Comparison of ENCODE assay signal across 1 cellular context in the genomic region with DNA sequence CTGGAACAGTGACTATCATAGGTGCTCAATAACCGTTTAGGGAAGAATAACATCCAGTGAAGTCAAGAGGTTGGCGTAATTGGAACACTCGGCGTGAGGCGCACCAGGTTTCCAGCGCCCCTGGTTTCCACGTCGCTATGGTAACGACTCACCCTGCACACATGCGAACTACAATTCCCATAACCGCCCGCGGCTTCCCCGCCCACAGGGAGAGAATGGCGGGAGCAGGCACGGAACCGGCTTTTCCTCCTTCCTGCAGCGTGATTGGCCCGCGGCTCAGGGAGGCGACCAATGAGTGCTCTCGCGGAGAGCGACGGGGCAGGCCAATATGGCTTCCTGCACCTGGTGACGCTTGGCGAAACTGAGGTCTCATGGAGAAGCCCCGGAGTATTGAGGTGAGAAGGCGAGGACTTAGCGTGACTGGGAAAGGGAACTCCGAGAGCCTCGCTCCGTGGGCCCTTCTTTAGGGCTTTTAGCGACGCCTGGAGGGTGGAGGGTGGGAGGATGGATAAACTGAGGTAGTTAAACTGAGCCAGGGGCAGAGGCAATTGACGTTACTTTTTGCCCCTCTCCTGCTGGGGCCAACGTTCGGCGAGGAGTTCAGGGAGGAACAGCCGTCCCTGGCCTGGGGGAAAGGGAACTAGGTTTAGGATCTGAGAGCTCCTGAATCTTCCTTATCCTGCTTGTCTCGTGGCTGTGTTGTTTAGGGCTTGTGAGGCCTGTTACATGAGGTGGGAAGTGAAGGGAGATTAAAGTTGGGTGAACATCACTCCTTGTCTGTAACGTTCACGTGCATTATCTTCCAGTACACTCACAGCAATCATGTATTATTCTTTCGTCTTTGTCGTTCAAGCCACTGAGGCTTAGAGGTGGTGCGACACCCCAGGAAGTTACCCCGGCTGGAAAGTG.
TF ChIP-seq lines count a peak whose summit lies in the region.

Gene L3MBTL2, plus strand, starts transcription at position 321 of the 909 bp plus-strand sequence. Its CDS starts 51 bp downstream, at position 372.

TF ChIP-seq in HepG2, 621 proteins besides CTCF, POLR2A, EP300 and RAD21 (continued from another document and continues in another):
- TF ChIP-seq, protein P1, sequence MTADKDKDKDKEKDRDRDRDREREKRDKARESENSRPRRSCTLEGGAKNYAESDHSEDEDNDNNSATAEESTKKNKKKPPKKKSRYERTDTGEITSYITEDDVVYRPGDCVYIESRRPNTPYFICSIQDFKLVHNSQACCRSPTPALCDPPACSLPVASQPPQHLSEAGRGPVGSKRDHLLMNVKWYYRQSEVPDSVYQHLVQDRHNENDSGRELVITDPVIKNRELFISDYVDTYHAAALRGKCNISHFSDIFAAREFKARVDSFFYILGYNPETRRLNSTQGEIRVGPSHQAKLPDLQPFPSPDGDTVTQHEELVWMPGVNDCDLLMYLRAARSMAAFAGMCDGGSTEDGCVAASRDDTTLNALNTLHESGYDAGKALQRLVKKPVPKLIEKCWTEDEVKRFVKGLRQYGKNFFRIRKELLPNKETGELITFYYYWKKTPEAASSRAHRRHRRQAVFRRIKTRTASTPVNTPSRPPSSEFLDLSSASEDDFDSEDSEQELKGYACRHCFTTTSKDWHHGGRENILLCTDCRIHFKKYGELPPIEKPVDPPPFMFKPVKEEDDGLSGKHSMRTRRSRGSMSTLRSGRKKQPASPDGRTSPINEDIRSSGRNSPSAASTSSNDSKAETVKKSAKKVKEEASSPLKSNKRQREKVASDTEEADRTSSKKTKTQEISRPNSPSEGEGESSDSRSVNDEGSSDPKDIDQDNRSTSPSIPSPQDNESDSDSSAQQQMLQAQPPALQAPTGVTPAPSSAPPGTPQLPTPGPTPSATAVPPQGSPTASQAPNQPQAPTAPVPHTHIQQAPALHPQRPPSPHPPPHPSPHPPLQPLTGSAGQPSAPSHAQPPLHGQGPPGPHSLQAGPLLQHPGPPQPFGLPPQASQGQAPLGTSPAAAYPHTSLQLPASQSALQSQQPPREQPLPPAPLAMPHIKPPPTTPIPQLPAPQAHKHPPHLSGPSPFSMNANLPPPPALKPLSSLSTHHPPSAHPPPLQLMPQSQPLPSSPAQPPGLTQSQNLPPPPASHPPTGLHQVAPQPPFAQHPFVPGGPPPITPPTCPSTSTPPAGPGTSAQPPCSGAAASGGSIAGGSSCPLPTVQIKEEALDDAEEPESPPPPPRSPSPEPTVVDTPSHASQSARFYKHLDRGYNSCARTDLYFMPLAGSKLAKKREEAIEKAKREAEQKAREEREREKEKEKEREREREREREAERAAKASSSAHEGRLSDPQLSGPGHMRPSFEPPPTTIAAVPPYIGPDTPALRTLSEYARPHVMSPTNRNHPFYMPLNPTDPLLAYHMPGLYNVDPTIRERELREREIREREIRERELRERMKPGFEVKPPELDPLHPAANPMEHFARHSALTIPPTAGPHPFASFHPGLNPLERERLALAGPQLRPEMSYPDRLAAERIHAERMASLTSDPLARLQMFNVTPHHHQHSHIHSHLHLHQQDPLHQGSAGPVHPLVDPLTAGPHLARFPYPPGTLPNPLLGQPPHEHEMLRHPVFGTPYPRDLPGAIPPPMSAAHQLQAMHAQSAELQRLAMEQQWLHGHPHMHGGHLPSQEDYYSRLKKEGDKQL (CRISPR knock-in tag; IDR thresholded peaks at IDR 0.05; ENCODE audit: low read depth), result no peak
- TF ChIP-seq ZNF142 (CRISPR knock-in tag; IDR thresholded peaks at IDR 0.05) (no peak), ZNF335 (CRISPR knock-in tag; IDR thresholded peaks at IDR 0.05) (peak; percentile 80), PHF5A (CRISPR knock-in tag; IDR thresholded peaks at IDR 0.05; ENCODE audit: low read depth, unreplicated experiment) (peak; percentile 57), ZBTB1 (CRISPR knock-in tag; IDR thresholded peaks at IDR 0.05; ENCODE audit: borderline replicate concordance) (no peak), ZNF766 (CRISPR knock-in tag; IDR thresholded peaks at IDR 0.05; ENCODE audit: borderline replicate concordance) (peak; percentile 47; the same call in 1 of the 2 replicates), PHB2 (IDR thresholded peaks at IDR 0.05; ENCODE audit: partially characterized antibody) (no peak), JARID2 (CRISPR knock-in tag; IDR thresholded peaks at IDR 0.05; ENCODE audit: insufficient replicate concordance) (no peak), ZNF792 (CRISPR knock-in tag; IDR thresholded peaks at IDR 0.05) (no peak), ZNF609 (CRISPR knock-in tag; IDR thresholded peaks at IDR 0.05; ENCODE audit: borderline replicate concordance) (peak; percentile 21; the same call in 1 of the 2 replicates), ZNF446 (CRISPR knock-in tag; IDR thresholded peaks at IDR 0.05) (no peak), ELF4 (CRISPR knock-in tag; IDR thresholded peaks at IDR 0.05; ENCODE audit: borderline replicate concordance) (peak; percentile 89), MTF2 (CRISPR knock-in tag; IDR thresholded peaks at IDR 0.05; ENCODE audit: borderline replicate concordance) (no peak), ZNF652 (CRISPR knock-in tag; IDR thresholded peaks at IDR 0.05; ENCODE audit: borderline replicate concordance, low read depth) (no peak), ATF7 (IDR thresholded peaks at IDR 0.05) (no peak), ATF7 (CRISPR knock-in tag; IDR thresholded peaks at IDR 0.05) (no peak), RBM22 (optimal IDR thresholded peaks at IDR 0.05; ENCODE audit: low read length) (no peak), ZNF10 (CRISPR knock-in tag; IDR thresholded peaks at IDR 0.05; ENCODE audit: borderline replicate concordance, low read depth) (no peak), PRMT3 (CRISPR knock-in tag; IDR thresholded peaks at IDR 0.05; ENCODE audit: borderline replicate concordance, low read depth) (no peak), MED8 (CRISPR knock-in tag; IDR thresholded peaks at IDR 0.05; ENCODE audit: insufficient replicate concordance) (no peak), SMYD3 (CRISPR knock-in tag; IDR thresholded peaks at IDR 0.05) (no peak), MXI1 (IDR thresholded peaks at IDR 0.05; ENCODE audit: borderline replicate concordance, low read depth, low read length) (peak; percentile 94; the same call in 2 of the 3 replicates), GFI1 (CRISPR knock-in tag; IDR thresholded peaks at IDR 0.05; ENCODE audit: borderline replicate concordance) (no peak), MEIS2 (CRISPR knock-in tag; IDR thresholded peaks at IDR 0.05) (peak; percentile 19; the same call in 1 of the 2 replicates), STAG1 (CRISPR knock-in tag; IDR thresholded peaks at IDR 0.05) (no peak), AKAP8 (CRISPR knock-in tag; IDR thresholded peaks at IDR 0.05) (no peak), FIP1L1 (IDR thresholded peaks at IDR 0.05; ENCODE audit: borderline replicate concordance, insufficient read depth, low read depth, low read length) (no peak), BORCS8-MEF2B (CRISPR knock-in tag; IDR thresholded peaks at IDR 0.05) (peak; percentile 77), FOXA3 (CRISPR knock-in tag; IDR thresholded peaks at IDR 0.05) (no peak; the same call in 1 of the 2 replicates)
- TF ChIP-seq, protein P2, sequence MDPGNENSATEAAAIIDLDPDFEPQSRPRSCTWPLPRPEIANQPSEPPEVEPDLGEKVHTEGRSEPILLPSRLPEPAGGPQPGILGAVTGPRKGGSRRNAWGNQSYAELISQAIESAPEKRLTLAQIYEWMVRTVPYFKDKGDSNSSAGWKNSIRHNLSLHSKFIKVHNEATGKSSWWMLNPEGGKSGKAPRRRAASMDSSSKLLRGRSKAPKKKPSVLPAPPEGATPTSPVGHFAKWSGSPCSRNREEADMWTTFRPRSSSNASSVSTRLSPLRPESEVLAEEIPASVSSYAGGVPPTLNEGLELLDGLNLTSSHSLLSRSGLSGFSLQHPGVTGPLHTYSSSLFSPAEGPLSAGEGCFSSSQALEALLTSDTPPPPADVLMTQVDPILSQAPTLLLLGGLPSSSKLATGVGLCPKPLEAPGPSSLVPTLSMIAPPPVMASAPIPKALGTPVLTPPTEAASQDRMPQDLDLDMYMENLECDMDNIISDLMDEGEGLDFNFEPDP (CRISPR knock-in tag; conservative IDR thresholded peaks at IDR 0.05), result no peak
- TF ChIP-seq, protein P3, sequence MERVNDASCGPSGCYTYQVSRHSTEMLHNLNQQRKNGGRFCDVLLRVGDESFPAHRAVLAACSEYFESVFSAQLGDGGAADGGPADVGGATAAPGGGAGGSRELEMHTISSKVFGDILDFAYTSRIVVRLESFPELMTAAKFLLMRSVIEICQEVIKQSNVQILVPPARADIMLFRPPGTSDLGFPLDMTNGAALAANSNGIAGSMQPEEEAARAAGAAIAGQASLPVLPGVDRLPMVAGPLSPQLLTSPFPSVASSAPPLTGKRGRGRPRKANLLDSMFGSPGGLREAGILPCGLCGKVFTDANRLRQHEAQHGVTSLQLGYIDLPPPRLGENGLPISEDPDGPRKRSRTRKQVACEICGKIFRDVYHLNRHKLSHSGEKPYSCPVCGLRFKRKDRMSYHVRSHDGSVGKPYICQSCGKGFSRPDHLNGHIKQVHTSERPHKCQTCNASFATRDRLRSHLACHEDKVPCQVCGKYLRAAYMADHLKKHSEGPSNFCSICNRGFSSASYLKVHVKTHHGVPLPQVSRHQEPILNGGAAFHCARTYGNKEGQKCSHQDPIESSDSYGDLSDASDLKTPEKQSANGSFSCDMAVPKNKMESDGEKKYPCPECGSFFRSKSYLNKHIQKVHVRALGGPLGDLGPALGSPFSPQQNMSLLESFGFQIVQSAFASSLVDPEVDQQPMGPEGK (CRISPR knock-in tag; IDR thresholded peaks at IDR 0.05), result no peak
